In the genomic region with DNA sequence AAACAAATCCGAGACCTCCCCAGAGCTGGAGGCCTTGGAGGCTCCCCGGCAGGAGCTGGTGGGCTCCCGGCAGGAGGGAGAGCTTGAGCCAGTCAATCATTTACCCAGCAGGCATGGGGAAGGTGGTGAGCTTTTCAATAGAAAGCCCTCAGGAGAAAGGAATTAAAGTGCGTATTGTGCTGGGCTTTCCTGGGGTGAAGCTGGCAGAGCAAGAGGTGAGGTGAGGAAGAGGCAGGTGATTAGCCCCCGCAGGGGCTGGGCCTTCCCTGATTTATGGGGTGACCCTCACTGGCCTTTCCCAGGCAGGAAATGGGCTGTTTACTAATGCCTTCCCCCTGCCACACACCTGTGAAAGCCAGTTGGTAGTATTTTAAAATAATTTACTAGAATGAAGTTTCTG, we compare ENCODE assay signal across 18 cellular contexts. TPM values are rescaled to one million over a fixed set of nuclear protein-coding genes. Genes with fewer than 3 reads are reported as not detected.
DNase-seq lines count a peak whose midpoint lies in the region; ATAC-seq and TF ChIP-seq lines count a peak whose summit lies in the region.
"Had no signal": no experiment of that assay in that cellular context is flagged by ENCODE, and none has a peak within 500 bp of the region (broad histone marks: within the 10 kb centered on the region; RNA-seq: fewer than 3 reads in every experiment).

No MANE protein-coding gene starts in this region.

- TF ChIP-seq CTCF in RWPE1 (conservative IDR thresholded peaks at IDR 0.05; ENCODE audit: low read depth) (no peak), Peyer's patch (IDR thresholded peaks at IDR 0.05) (no peak)
- TF ChIP-seq CTCF in CD8-positive, alpha-beta T cell (IDR thresholded peaks at IDR 0.05): no peak

- no peak overlapping the region for H3K4me3 ChIP-seq in CD8-positive, alpha-beta T cell (ENCODE audit: low read depth, low read length)
- no peak overlapping the region for H3K4me3 ChIP-seq in Peyer's patch
- H3K4me3 ChIP-seq: uterus had no signal

- peak; percentile 78 for DNase-seq in COLO668 (lab: John Stamatoyannopoulos, UW; ENCODE audit: unreplicated experiment)
- DNase-seq in NCI-H146 treated with DMSO at 0.1 percent for 48 hours (lab: John Stamatoyannopoulos, UW; ENCODE audit: unreplicated experiment): peak; percentile 79
- no peak for DNase-seq in RWPE1 (ENCODE audit: low spot score)
- peak; percentile 78 for DNase-seq in left kidney (ENCODE audit: low read depth, low spot score)
- DNase-seq in CD8-positive, alpha-beta T cell: no peak
- no peak for DNase-seq in activated effector memory CD4-positive, alpha-beta T cell treated with anti-CD3 and anti-CD28 coated beads, Interleukin-2, amount 50 U/mL, for 16 hours
- no peak for DNase-seq in Peyer's patch
- DNase-seq: activated CD4-positive, alpha-beta T cell treated with anti-CD3 and anti-CD28 coated beads, Interleukin-2, amount 50 U/mL, for 48 hours; CD4-positive, alpha-beta memory T cell; cerebellar nuclear complex; GF-D8; GOT3; NCI-H1105; NCI-H524 treated with DMSO at 0.1 percent for 48 hours; SW 1271; uterus had no signal

- H3K36me3 Mint-ChIP-seq in CD8-positive, alpha-beta T cell: no peaks in the 10 kb centered on the region
- H3K36me3 Mint-ChIP-seq: CD4-positive, alpha-beta memory T cell had no signal

- no peaks in the 10 kb centered on the region for H3K9me3 Mint-ChIP-seq in CD8-positive, alpha-beta T cell
- H3K9me3 Mint-ChIP-seq: CD4-positive, alpha-beta memory T cell; stimulated activated naive CD8-positive, alpha-beta T cell treated with anti-CD3 and anti-CD28 coated beads, Interleukin-15, Interleukin-2, amounts not matched to agents 100 ng/mL and 50 ng/mL, for 24 hours had no signal

- intact Hi-C loops in CD8-positive, alpha-beta T cell (cut with DNase I, micrococcal nuclease): no loop called here

- CTCF ChIA-PET in RWPE1 (lab: Yijun Ruan, JAX): no interaction called here
- CTCF ChIA-PET in CD8-positive, alpha-beta T cell (lab: Charles Lee): no interaction called here

- H3K9me3 ChIP-seq in CD8-positive, alpha-beta T cell (ENCODE audit: low read length): no peaks in the 10 kb centered on the region
- no peaks in the 10 kb centered on the region for H3K9me3 ChIP-seq in Peyer's patch
- H3K9me3 ChIP-seq: uterus had no signal

- no peak for TF ChIP-seq POLR2A in Peyer's patch (IDR thresholded peaks at IDR 0.05)

- no peaks in the 10 kb centered on the region for H3K4me1 ChIP-seq in CD8-positive, alpha-beta T cell (ENCODE audit: insufficient read depth, low read length)
- no peaks in the 10 kb centered on the region for H3K4me1 ChIP-seq in Peyer's patch
- H3K4me1 ChIP-seq: uterus had no signal

- 0 out of 2 replicates have a peak overlapping the region, but pooled peaks have one; percentile 11 for H3K27ac ChIP-seq in RWPE1
- no peak overlapping the region for H3K27ac ChIP-seq in CD8-positive, alpha-beta T cell (ENCODE audit: low read depth, low read length)
- H3K27ac ChIP-seq in Peyer's patch: no peak overlapping the region
- H3K27ac ChIP-seq: uterus had no signal

- no peaks in the 10 kb centered on the region for H3K4me1 Mint-ChIP-seq in CD8-positive, alpha-beta T cell (ENCODE audit: low read depth)

- ATAC-seq in CD8-positive, alpha-beta T cell: no peak
- no peak for ATAC-seq in HG03469 (IDR thresholded peaks at IDR 0.05; ENCODE audit: unreplicated experiment)

- no peak overlapping the region for H3K27ac Mint-ChIP-seq in CD8-positive, alpha-beta T cell
- H3K27ac Mint-ChIP-seq: CD4-positive, alpha-beta memory T cell; stimulated activated naive CD8-positive, alpha-beta T cell treated with anti-CD3 and anti-CD28 coated beads, Interleukin-15, Interleukin-2, amounts not matched to agents 100 ng/mL and 50 ng/mL, for 24 hours had no signal

- H3K36me3 ChIP-seq in CD8-positive, alpha-beta T cell (ENCODE audit: insufficient read depth, low read length): no peaks in the 10 kb centered on the region
- no peaks in the 10 kb centered on the region for H3K36me3 ChIP-seq in Peyer's patch
- H3K36me3 ChIP-seq: uterus had no signal

- no peaks in the 10 kb centered on the region for H3K27me3 Mint-ChIP-seq in CD8-positive, alpha-beta T cell (ENCODE audit: low read depth)
- H3K27me3 Mint-ChIP-seq: stimulated activated naive CD8-positive, alpha-beta T cell treated with anti-CD3 and anti-CD28 coated beads, Interleukin-15, Interleukin-2, amounts not matched to agents 100 ng/mL and 50 ng/mL, for 24 hours had no signal

- POLR2A ChIA-PET in RWPE1 (lab: Yijun Ruan, JAX; ENCODE audit: low non-redundant PET): interaction anchor here (0.5 kb wide), 1 partner anchor 58 kb away, joined by 3 read pairs; no protein-coding TSS in a partner anchor
- POLR2A ChIA-PET in CD8-positive, alpha-beta T cell (lab: Charles Lee): no interaction called here

- no peak overlapping the region for H3K4me3 Mint-ChIP-seq in CD8-positive, alpha-beta T cell
- H3K4me3 Mint-ChIP-seq: CD4-positive, alpha-beta memory T cell; stimulated activated naive CD8-positive, alpha-beta T cell treated with anti-CD3 and anti-CD28 coated beads, Interleukin-15, Interleukin-2, amounts not matched to agents 100 ng/mL and 50 ng/mL, for 24 hours had no signal

- no peaks in the 10 kb centered on the region for H3K27me3 ChIP-seq in CD8-positive, alpha-beta T cell (ENCODE audit: insufficient read depth, low read length)
- no peaks in the 10 kb centered on the region for H3K27me3 ChIP-seq in Peyer's patch
- H3K27me3 ChIP-seq: uterus had no signal

RNA-seq across cellular contexts. Expression of a gene that starts 25.8 kb away (rescaled TPM):
- not detected for total RNA-seq in CD8-positive, alpha-beta T cell
- not detected for total RNA-seq in Peyer's patch
- total RNA-seq: CD4-positive, alpha-beta memory T cell; uterus had no signal

Comparison
In these comparisons a context has a peak if more than half of its experiments do, and no peak if none do; other contexts are left out.
1. DNase-seq: peak in COLO668 (single experiment), NCI-H146 treated with DMSO at 0.1 percent for 48 hours (single experiment) and left kidney (single experiment); none in RWPE1 (single experiment), CD8-positive, alpha-beta T cell (0 of 7), activated effector memory CD4-positive, alpha-beta T cell treated with anti-CD3 and anti-CD28 coated beads, Interleukin-2, amount 50 U/mL, for 16 hours (single experiment) and Peyer's patch (0 of 3).